9 cellular contexts compared by ENCODE assay signal in genomic region chr20:4160761-4161305, GRCh38. TPM values are rescaled to one million over a fixed set of nuclear protein-coding genes. Genes with fewer than 3 reads are reported as not detected.
DNase-seq lines count a peak whose midpoint lies in the region; ATAC-seq and TF ChIP-seq lines count a peak whose summit lies in the region.
"Had no signal": no experiment of that assay in that cellular context is flagged by ENCODE, and none has a peak within 500 bp of the region (broad histone marks: within the 10 kb centered on the region; RNA-seq: fewer than 3 reads in every experiment).

No MANE protein-coding gene starts in this region.

- H3K27ac Mint-ChIP-seq in HFFc6, result peak overlapping the region; percentile 16; the same call in 1 of the 2 replicates

- H3K9me3 Mint-ChIP-seq in HFFc6, result no peaks in the 10 kb centered on the region

- TF ChIP-seq CTCF in HFFc6 (IDR thresholded peaks at IDR 0.05), result no peak

- no peaks in the 10 kb centered on the region; the same call in 1 of the 2 replicates for H3K27me3 Mint-ChIP-seq in HFFc6 (ENCODE audit: insufficient read depth)

- no peak for DNase-seq in HFFc6
- DNase-seq in activated CD4-positive, alpha-beta T cell treated with anti-CD3 and anti-CD28 coated beads, Interleukin-2, amount 50 U/mL, for 4 hours, result peak; percentile 37 to 46
- peak; percentile 20 for DNase-seq in fibroblast of the conjunctiva (ENCODE audit: low read depth)
- peak; percentile 85 for DNase-seq in pons (ENCODE audit: low spot score)
- no peak for DNase-seq in GF-D8 (lab: John Stamatoyannopoulos, UW)
- DNase-seq in NCI-H1417 treated with DMSO at 0.1 percent for 48 hours (lab: John Stamatoyannopoulos, UW), result no peak
- DNase-seq in DMS53 (lab: John Stamatoyannopoulos, UW), result no peak

- H3K36me3 Mint-ChIP-seq in HFFc6 (ENCODE audit: low read depth), result no peaks in the 10 kb centered on the region

- H3K4me1 Mint-ChIP-seq in HFFc6 (ENCODE audit: low read depth), result peaks cover 34% of the 10 kb centered on the region

- no peak overlapping the region for H3K4me3 Mint-ChIP-seq in HFFc6

- no peak for ATAC-seq in GM19035 (IDR thresholded peaks at IDR 0.05; ENCODE audit: unreplicated experiment)
- ATAC-seq: gastrocnemius medialis had no signal

RNA-seq across cellular contexts. Expression of gene SMOX, which starts 12.2 kb away (rescaled TPM):
- total RNA-seq in HFFc6 (2021; fragmentation: NEBNext Ultra II Directional; extraction: Animal tissue kit (Norgen Biotek cat#: 25700)), result 10 to 100 TPM in 5 of 6 experiments, 1 to 10 TPM in 1; 9.4 to 13.0 (median 12.4) TPM

Comparison
In these comparisons a context has a peak if more than half of its experiments do, and no peak if none do; other contexts are left out.
1. DNase-seq: peak in activated CD4-positive, alpha-beta T cell treated with anti-CD3 and anti-CD28 coated beads, Interleukin-2, amount 50 U/mL, for 4 hours (2 of 2), fibroblast of the conjunctiva (single experiment) and pons (single experiment); none in HFFc6 (single experiment), GF-D8 (single experiment), NCI-H1417 treated with DMSO at 0.1 percent for 48 hours (single experiment) and DMS53 (single experiment).